Comparison of ENCODE assay signal across 15 cellular contexts in genomic region chr17:46163929-46164594, GRCh38. TPM values are rescaled to one million over a fixed set of nuclear protein-coding genes. Genes with fewer than 3 reads are reported as not detected.
DNase-seq lines count a peak whose midpoint lies in the region; ATAC-seq and TF ChIP-seq lines count a peak whose summit lies in the region.
"Had no signal": no experiment of that assay in that cellular context is flagged by ENCODE, and none has a peak within 500 bp of the region (broad histone marks: within the 10 kb centered on the region; RNA-seq: fewer than 3 reads in every experiment).

No MANE protein-coding gene starts in this region.

- H3K4me2 ChIP-seq in smooth muscle cell, result no peak overlapping the region

- H3F3A ChIP-seq in smooth muscle cell (ENCODE audit: low read depth), result peaks cover 11% of the 10 kb centered on the region

- TF ChIP-seq CTCF in gastroesophageal sphincter (IDR thresholded peaks at IDR 0.05), result no peak
- TF ChIP-seq CTCF in smooth muscle cell (IDR thresholded peaks at IDR 0.05; ENCODE audit: borderline replicate concordance, insufficient read depth, poor library complexity, severe bottlenecking), result no peak

- H3K4me1 ChIP-seq in gastroesophageal sphincter (peaks cover 27 to 100% (median 34%) of the 10 kb centered on the region in 3 donors), smooth muscle cell (ENCODE audit: low read depth) (peaks cover 19% of the 10 kb centered on the region)

- H2AFZ ChIP-seq in smooth muscle cell (ENCODE audit: low read depth), result no peak overlapping the region

- H3K9me3 Mint-ChIP-seq in activated T-cell treated with anti-CD3 and anti-CD28 coated beads, Interleukin-2, amount 50 U/mL, for 72 hours, result no peaks in the 10 kb centered on the region
- H3K9me3 Mint-ChIP-seq in activated T-helper 1 cell treated with anti-CD3 and anti-CD28 coated beads, Interleukin-12 subunit alpha, Interleukin-12 subunit beta, Interleukin-2, Interleukin-4 antibody, amounts not matched to agents 30 ng/mL and 10 ng/mL and 1 ng/mL, durations not matched to agents 14 hours and 24 hours and 36 hours, result no peaks in the 10 kb centered on the region
- H3K9me3 Mint-ChIP-seq: nephron had no signal

- H3K36me3 Mint-ChIP-seq in activated T-cell treated with anti-CD3 and anti-CD28 coated beads, Interleukin-2, amount 50 U/mL, for 72 hours (ENCODE audit: insufficient read depth in 2 of 2), result peaks cover 0 to 14% of the 10 kb centered on the region in 2 donors
- peaks cover 28% of the 10 kb centered on the region for H3K36me3 Mint-ChIP-seq in activated T-helper 1 cell treated with anti-CD3 and anti-CD28 coated beads, Interleukin-12 subunit alpha, Interleukin-12 subunit beta, Interleukin-2, Interleukin-4 antibody, amounts not matched to agents 30 ng/mL and 10 ng/mL and 1 ng/mL, durations not matched to agents 14 hours and 24 hours and 36 hours (ENCODE audit: low read depth)

- peaks cover 100% of the 10 kb centered on the region for H4K20me1 ChIP-seq in smooth muscle cell (ENCODE audit: low read depth)

- WGBS in gastroesophageal sphincter (ENCODE audit: low coverage in 1 of 2), 2 donors, result 36 to 44% methylated on average over 4 of the region's 4 CpGs
- WGBS in smooth muscle cell (ENCODE audit: low lambda C conversion rate), result 77% methylated on average over 4 of the region's 4 CpGs

- no peak for TF ChIP-seq POLR2A in gastroesophageal sphincter (IDR thresholded peaks at IDR 0.05)

- no peaks in the 10 kb centered on the region for H3K27me3 Mint-ChIP-seq in activated T-cell treated with anti-CD3 and anti-CD28 coated beads, Interleukin-2, amount 50 U/mL, for 72 hours (ENCODE audit: low read depth)
- no peaks in the 10 kb centered on the region for H3K27me3 Mint-ChIP-seq in activated T-helper 1 cell treated with anti-CD3 and anti-CD28 coated beads, Interleukin-12 subunit alpha, Interleukin-12 subunit beta, Interleukin-2, Interleukin-4 antibody, amounts not matched to agents 30 ng/mL and 10 ng/mL and 1 ng/mL, durations not matched to agents 14 hours and 24 hours and 36 hours (ENCODE audit: insufficient read depth)

- ATAC-seq in activated T-cell treated with anti-CD3 and anti-CD28 coated beads, Interleukin-2, amount 50 U/mL, for 72 hours (replicated peaks in 1 of 2), result peak; percentile 43 to 45
- ATAC-seq in gastroesophageal sphincter (no peak), GM18873 (IDR thresholded peaks at IDR 0.05; ENCODE audit: low FRiP score, unreplicated experiment) (no peak)
- ATAC-seq: left lobe of liver had no signal

- peaks cover 100% of the 10 kb centered on the region for H3K79me2 ChIP-seq in smooth muscle cell (ENCODE audit: low read depth)

- H3K27ac Mint-ChIP-seq in activated T-cell treated with anti-CD3 and anti-CD28 coated beads, Interleukin-2, amount 50 U/mL, for 72 hours, result peak overlapping the region; percentile 64
- peak overlapping the region; percentile 20 for H3K27ac Mint-ChIP-seq in activated T-helper 1 cell treated with anti-CD3 and anti-CD28 coated beads, Interleukin-12 subunit alpha, Interleukin-12 subunit beta, Interleukin-2, Interleukin-4 antibody, amounts not matched to agents 30 ng/mL and 10 ng/mL and 1 ng/mL, durations not matched to agents 14 hours and 24 hours and 36 hours

- H3K27me3 ChIP-seq in gastroesophageal sphincter (no peaks in the 10 kb centered on the region), smooth muscle cell (ENCODE audit: low read depth) (no peaks in the 10 kb centered on the region)
- H3K27me3 ChIP-seq: heart left ventricle had no signal

- peak overlapping the region in 1 of 2 donors; percentile 51 for H3K4me3 Mint-ChIP-seq in activated T-cell treated with anti-CD3 and anti-CD28 coated beads, Interleukin-2, amount 50 U/mL, for 72 hours
- no peak overlapping the region for H3K4me3 Mint-ChIP-seq in activated T-helper 1 cell treated with anti-CD3 and anti-CD28 coated beads, Interleukin-12 subunit alpha, Interleukin-12 subunit beta, Interleukin-2, Interleukin-4 antibody, amounts not matched to agents 30 ng/mL and 10 ng/mL and 1 ng/mL, durations not matched to agents 14 hours and 24 hours and 36 hours
- H3K4me3 Mint-ChIP-seq: nephron had no signal

- H3K27ac ChIP-seq in gastroesophageal sphincter (peak overlapping the region in 3 of 4 donors; percentile 23 to 37 (median 34)), smooth muscle cell (ENCODE audit: low read depth) (peak overlapping the region; percentile 3)
- H3K27ac ChIP-seq: SK-N-MC had no signal

- intact Hi-C loops in activated T-helper 1 cell treated with anti-CD3 and anti-CD28 coated beads, Interleukin-12 subunit alpha, Interleukin-12 subunit beta, Interleukin-2, Interleukin-4 antibody, amounts not matched to agents 30 ng/mL and 10 ng/mL and 1 ng/mL, durations not matched to agents 14 hours and 24 hours and 36 hours (cut with micrococcal nuclease), result no loop called here

- no peak overlapping the region for H3K4me3 ChIP-seq in gastroesophageal sphincter
- H3K4me3 ChIP-seq in smooth muscle cell, result no peak overlapping the region
- H3K4me3 ChIP-seq: heart left ventricle, SK-N-MC had no signal

- no peaks in the 10 kb centered on the region for H3K9me3 ChIP-seq in gastroesophageal sphincter
- H3K9me3 ChIP-seq in smooth muscle cell (replicated peaks; ENCODE audit: low read depth), result no peaks in the 10 kb centered on the region
- H3K9me3 ChIP-seq: heart left ventricle had no signal

- no peak for TF ChIP-seq EP300 in gastroesophageal sphincter (IDR thresholded peaks at IDR 0.05)

- H3K36me3 ChIP-seq in gastroesophageal sphincter (no peaks in the 10 kb centered on the region), smooth muscle cell (ENCODE audit: low read depth) (no peaks in the 10 kb centered on the region)

- DNase-seq in activated T-cell treated with anti-CD3 and anti-CD28 coated beads, Interleukin-2, amount 50 U/mL, for 72 hours, result no peak
- DNase-seq in activated T-cell treated with anti-CD3 and anti-CD28 coated beads for 4 hours (no peak), smooth muscle cell (lab: John Stamatoyannopoulos, UW; ENCODE audit: unreplicated experiment) (no peak), NCI-H2227 (lab: John Stamatoyannopoulos, UW; ENCODE audit: unreplicated experiment) (no peak), DMS79 (lab: John Stamatoyannopoulos, UW) (no peak)
- DNase-seq in activated T-helper 1 cell treated with anti-CD3 and anti-CD28 coated beads, Interleukin-12 subunit alpha, Interleukin-12 subunit beta, Interleukin-2, Interleukin-4 antibody, amounts not matched to agents 30 ng/mL and 10 ng/mL and 1 ng/mL, durations not matched to agents 14 hours and 24 hours and 36 hours (ENCODE audit: low spot score), result no peak
- DNase-seq: DMS 273 treated with DMSO at 0.1 percent for 48 hours; heart left ventricle; NCI-H1694 treated with DMSO at 0.1 percent for 48 hours; stimulated activated CD4-positive, alpha-beta T cell treated with anti-CD3 and anti-CD28 coated beads, Interleukin-15, amount 100 ng/mL, for 24 hours had no signal

- H3K4me1 Mint-ChIP-seq in activated T-cell treated with anti-CD3 and anti-CD28 coated beads, Interleukin-2, amount 50 U/mL, for 72 hours (ENCODE audit: low read depth), result peaks cover 79% of the 10 kb centered on the region
- H3K4me1 Mint-ChIP-seq in activated T-helper 1 cell treated with anti-CD3 and anti-CD28 coated beads, Interleukin-12 subunit alpha, Interleukin-12 subunit beta, Interleukin-2, Interleukin-4 antibody, amounts not matched to agents 30 ng/mL and 10 ng/mL and 1 ng/mL, durations not matched to agents 14 hours and 24 hours and 36 hours (ENCODE audit: low read depth), result peaks cover 61% of the 10 kb centered on the region

- H3K9ac ChIP-seq in smooth muscle cell (ENCODE audit: low read depth), result no peak overlapping the region

RNA-seq across cellular contexts. Expression of gene KANSL1, which starts 29.2 kb away (rescaled TPM):
- 100 to 1,000 TPM in 1 of 2 donors, 10 to 100 TPM in 1; 73.5 to 130 TPM for total RNA-seq in activated T-cell treated with anti-CD3 and anti-CD28 coated beads, Interleukin-2, amount 50 U/mL, for 72 hours
- total RNA-seq in activated T-helper 1 cell treated with anti-CD3 and anti-CD28 coated beads, Interleukin-12 subunit alpha, Interleukin-12 subunit beta, Interleukin-2, Interleukin-4 antibody, amounts not matched to agents 30 ng/mL and 10 ng/mL and 1 ng/mL, durations not matched to agents 14 hours and 24 hours and 36 hours, result 96.7 and 99.4 TPM in 2 replicates
- 10 to 100 TPM; 57.7 to 91.2 (median 75.1) TPM for total RNA-seq in gastroesophageal sphincter
- total RNA-seq in smooth muscle cell, result 59.9 and 69.7 TPM in 2 replicates
- 16.9 and 23.2 TPM in 2 replicates for polyA plus RNA-seq in smooth muscle cell

Comparison
In these comparisons a context has a peak if more than half of its experiments do, and no peak if none do; other contexts are left out.
1. ATAC-seq: peak in activated T-cell treated with anti-CD3 and anti-CD28 coated beads, Interleukin-2, amount 50 U/mL, for 72 hours (2 of 2); none in gastroesophageal sphincter (single experiment) and GM18873 (single experiment).